Comparison of ENCODE assay signal across 21 cellular contexts in genomic region chr19:40356681-40357595, GRCh38. TPM values are rescaled to one million over a fixed set of nuclear protein-coding genes. Genes with fewer than 3 reads are reported as not detected.
DNase-seq lines count a peak whose midpoint lies in the region; ATAC-seq, FAIRE-seq and TF ChIP-seq lines count a peak whose summit lies in the region.
"Had no signal": no experiment of that assay in that cellular context is flagged by ENCODE, and none has a peak within 500 bp of the region (broad histone marks: within the 10 kb centered on the region; RNA-seq: fewer than 3 reads in every experiment).

No MANE protein-coding gene starts in this region.

- peaks cover 0 to 15% (median 0%) of the 10 kb centered on the region in 11 experiments; a peak in 4 of 22 replicates for H3K27me3 ChIP-seq in BLaER1 treated with 17β-estradiol and CSF1 and Interleukin-3, amounts not matched to agents 10 nM and 100 nM
- no peaks in the 10 kb centered on the region for H3K27me3 ChIP-seq in GM23248 (replicated peaks; ENCODE audit: insufficient read depth)
- H3K27me3 ChIP-seq in astrocyte (ENCODE audit: insufficient read depth, low read length), result no peaks in the 10 kb centered on the region
- no peaks in the 10 kb centered on the region for H3K27me3 ChIP-seq in prostate gland (replicated peaks; ENCODE audit: insufficient read depth)
- H3K27me3 ChIP-seq: foreskin keratinocyte, Peyer's patch had no signal

- no peak overlapping the region for H3K27ac Mint-ChIP-seq in astrocyte (ENCODE audit: unreplicated experiment)
- H3K27ac Mint-ChIP-seq: activated CD4-positive, alpha-beta memory T cell treated with anti-CD3 and anti-CD28 coated beads, Interleukin-2, amount 10 ng/mL, durations not matched to agents 7 days and 5 days had no signal

- H3K27me3 Mint-ChIP-seq in astrocyte (ENCODE audit: low read depth, unreplicated experiment), result no peaks in the 10 kb centered on the region
- H3K27me3 Mint-ChIP-seq: activated CD4-positive, alpha-beta memory T cell treated with anti-CD3 and anti-CD28 coated beads, Interleukin-2, amount 10 ng/mL, durations not matched to agents 7 days and 5 days had no signal

- TF ChIP-seq CTCF in astrocyte (IDR thresholded peaks at IDR 0.05; ENCODE audit: insufficient read depth, low read depth, low read length), result no peak
- TF ChIP-seq CTCF in prostate gland (IDR thresholded peaks at IDR 0.05), result no peak

- DNase-seq in GM23248, result peak; percentile 46
- no peak for DNase-seq in astrocyte (ENCODE audit: low read depth)
- DNase-seq in left kidney (ENCODE audit: low read depth, low spot score), result peak; percentile 27
- no peak for DNase-seq in prostate gland (ENCODE audit: low spot score)
- DNase-seq in DMS 273 treated with DMSO at 0.1 percent for 48 hours (lab: John Stamatoyannopoulos, UW), result no peak
- DNase-seq: activated CD4-positive, alpha-beta memory T cell treated with anti-CD3 and anti-CD28 coated beads, Interleukin-2, amount 10 ng/mL, durations not matched to agents 7 days and 5 days; COR-L47; foreskin keratinocyte; NCI-H1436; NCI-H82; Peyer's patch; stimulated activated CD4-positive, alpha-beta T cell treated with anti-CD3 and anti-CD28 coated beads, Interleukin-4, amount 100 ng/mL, for 24 hours had no signal

- no peak overlapping the region for H2AFZ ChIP-seq in GM23248
- H2AFZ ChIP-seq in astrocyte (ENCODE audit: low read depth, low read length), result no peak overlapping the region
- H2AFZ ChIP-seq: parathyroid adenoma had no signal

- no peak for TF ChIP-seq POLR2A in prostate gland (IDR thresholded peaks at IDR 0.05)

- peaks cover 9% of the 10 kb centered on the region for H3F3A ChIP-seq in GM23248 (ENCODE audit: insufficient read depth)

- H3K9me3 ChIP-seq in BLaER1 treated with 17β-estradiol and CSF1 and Interleukin-3, amounts not matched to agents 10 nM and 100 nM (replicated peaks in 1 of 11), result no peaks in the 10 kb centered on the region
- H3K9me3 ChIP-seq in GM23248 (ENCODE audit: low read depth) (no peaks in the 10 kb centered on the region), astrocyte (ENCODE audit: insufficient read depth, low read depth, low read length) (no peaks in the 10 kb centered on the region), prostate gland (no peaks in the 10 kb centered on the region)
- H3K9me3 ChIP-seq: HAP-1, Peyer's patch had no signal

- H3K27ac ChIP-seq in BLaER1 treated with 17β-estradiol and CSF1 and Interleukin-3, amounts not matched to agents 10 nM and 100 nM, result peak overlapping the region in 9 of 11 experiments; percentile 4 to 81 (median 73); a peak in 11 of 22 replicates
- H3K27ac ChIP-seq in GM23248, result peak overlapping the region; percentile 31
- H3K27ac ChIP-seq in astrocyte (ENCODE audit: low read depth, low read length), result no peak overlapping the region
- H3K27ac ChIP-seq in prostate gland, result no peak overlapping the region
- H3K27ac ChIP-seq: foreskin keratinocyte, parathyroid adenoma, Peyer's patch had no signal

- no peak overlapping the region for H3K4me3 ChIP-seq in BLaER1 treated with 17β-estradiol and CSF1 and Interleukin-3, amounts not matched to agents 10 nM and 100 nM
- H3K4me3 ChIP-seq in GM23248 (no peak overlapping the region), astrocyte (ENCODE audit: insufficient read depth, low read depth, low read length) (no peak overlapping the region), prostate gland (no peak overlapping the region)
- H3K4me3 ChIP-seq: HAP-1, Peyer's patch had no signal

- peaks cover 6% of the 10 kb centered on the region for H3K36me3 Mint-ChIP-seq in astrocyte (ENCODE audit: low read depth, unreplicated experiment)

- peak overlapping the region in 3 of 11 experiments; percentile 9 to 57 (median 29); a peak in 3 of 22 replicates for H3K9ac ChIP-seq in BLaER1 treated with 17β-estradiol and CSF1 and Interleukin-3, amounts not matched to agents 10 nM and 100 nM
- 0 out of 2 replicates have a peak overlapping the region, but pooled peaks have one; percentile 8 for H3K9ac ChIP-seq in GM23248
- no peak overlapping the region for H3K9ac ChIP-seq in astrocyte (ENCODE audit: low read length)
- H3K9ac ChIP-seq: parathyroid adenoma had no signal

- no peaks in the 10 kb centered on the region for H3K9me3 Mint-ChIP-seq in astrocyte (ENCODE audit: unreplicated experiment)
- H3K9me3 Mint-ChIP-seq: activated CD4-positive, alpha-beta memory T cell treated with anti-CD3 and anti-CD28 coated beads, Interleukin-2, amount 10 ng/mL, durations not matched to agents 7 days and 5 days had no signal

- peaks cover 0 to 19% (median 0%) of the 10 kb centered on the region in 11 experiments; a peak in 2 of 22 replicates for H3K36me3 ChIP-seq in BLaER1 treated with 17β-estradiol and CSF1 and Interleukin-3, amounts not matched to agents 10 nM and 100 nM
- H3K36me3 ChIP-seq in GM23248 (ENCODE audit: low read depth) (no peaks in the 10 kb centered on the region; the same call in 1 of the 2 replicates), astrocyte (ENCODE audit: insufficient read depth, low read length) (no peaks in the 10 kb centered on the region), prostate gland (no peaks in the 10 kb centered on the region)
- H3K36me3 ChIP-seq: HAP-1 had no signal

- peaks cover 32 to 67% (median 62%) of the 10 kb centered on the region in 10 experiments for H3K4me1 ChIP-seq in BLaER1 treated with 17β-estradiol and CSF1 and Interleukin-3, amounts not matched to agents 10 nM and 100 nM
- H3K4me1 ChIP-seq in GM23248 (ENCODE audit: insufficient read depth), result peaks cover 4% of the 10 kb centered on the region; the same call in 1 of the 2 replicates
- no peaks in the 10 kb centered on the region for H3K4me1 ChIP-seq in astrocyte (ENCODE audit: insufficient read depth, low read length)
- H3K4me1 ChIP-seq in prostate gland (replicated peaks), result no peaks in the 10 kb centered on the region
- H3K4me1 ChIP-seq: foreskin keratinocyte, HAP-1 had no signal

- FAIRE-seq in astrocyte (lab: Jason Lieb, UNC), result no peak
- FAIRE-seq: endometrium, G401.6 had no signal

- intact Hi-C loops in prostate gland (cut with DNase I), result no loop called here

- no peaks in the 10 kb centered on the region for H3K9me2 ChIP-seq in GM23248 (ENCODE audit: insufficient read depth)

- H3K4me1 Mint-ChIP-seq in astrocyte (ENCODE audit: low read depth, unreplicated experiment), result peaks cover 7% of the 10 kb centered on the region

- H3K79me2 ChIP-seq in GM23248 (ENCODE audit: insufficient read depth), result peaks cover 42% of the 10 kb centered on the region
- peaks cover 7% of the 10 kb centered on the region for H3K79me2 ChIP-seq in astrocyte (ENCODE audit: insufficient read depth, low read length)

- H4K20me1 ChIP-seq in BLaER1 treated with 17β-estradiol and CSF1 and Interleukin-3, amounts not matched to agents 10 nM and 100 nM, result peaks cover 7 to 52% (median 22%) of the 10 kb centered on the region in 11 experiments; a peak in 11 of 22 replicates
- H4K20me1 ChIP-seq in GM23248 (ENCODE audit: insufficient read depth) (no peaks in the 10 kb centered on the region), astrocyte (ENCODE audit: insufficient read depth, low read length) (peaks cover 25% of the 10 kb centered on the region)

- H3K4me3 Mint-ChIP-seq in astrocyte (ENCODE audit: unreplicated experiment), result no peak overlapping the region
- H3K4me3 Mint-ChIP-seq: activated CD4-positive, alpha-beta memory T cell treated with anti-CD3 and anti-CD28 coated beads, Interleukin-2, amount 10 ng/mL, durations not matched to agents 7 days and 5 days had no signal

- H3K4me2 ChIP-seq in BLaER1 treated with 17β-estradiol and CSF1 and Interleukin-3, amounts not matched to agents 10 nM and 100 nM, result peak overlapping the region; percentile 71 to 97 (median 85); a peak in 21 of 22 replicates
- H3K4me2 ChIP-seq in GM23248 (ENCODE audit: unreplicated experiment) (no peak overlapping the region), astrocyte (ENCODE audit: low read length) (peak overlapping the region; percentile 30)

- no peak for ATAC-seq in HG02642 (IDR thresholded peaks at IDR 0.05; ENCODE audit: poor library complexity, unreplicated experiment)
- ATAC-seq in GM18873 (IDR thresholded peaks at IDR 0.05; ENCODE audit: low FRiP score, unreplicated experiment), result no peak
- ATAC-seq: foreskin keratinocyte had no signal

- WGBS in GM23248 (ENCODE audit: low coverage in 1 of 2, low lambda C conversion rate in 2 of 2, missing lambda C conversion rate in 2 of 2), 2 experiments, result 78 to 79% methylated on average over 6 of the region's 6 CpGs
- 86% methylated on average over 6 of the region's 6 CpGs for WGBS in prostate gland

- in situ Hi-C loops in GM23248 (cut with MboI), result no loop called here

RNA-seq across cellular contexts. Expression of gene PLD3, which starts 8.4 kb away (rescaled TPM):
- total RNA-seq in GM23248 (2014; rRNA removed; shearing (Covaris generic)), result 483 and 536 TPM in 2 replicates
- polyA plus RNA-seq in GM23248 (2016; fragmentation: Nextera tagmentation; extraction: Ambion mirVana), result 361 and 373 TPM in 2 replicates
- 728 and 882 TPM in 2 replicates for total RNA-seq in astrocyte
- total RNA-seq in prostate gland, result 100 to 1,000 TPM; 328 to 639 TPM

RNA-seq across cellular contexts. Expression of gene C19orf47, which starts 8.7 kb away (rescaled TPM):
- total RNA-seq in GM23248 (2014; rRNA removed; shearing (Covaris generic)), result 6.2 and 13.2 TPM in 2 replicates
- polyA plus RNA-seq in GM23248 (2016; fragmentation: Nextera tagmentation; extraction: Ambion mirVana), result 10.9 and 11.2 TPM in 2 replicates
- total RNA-seq in astrocyte (18.2 and 20.6 TPM in 2 replicates), prostate gland (10 to 100 TPM; 20.8 to 27.3 TPM)

RNA-seq across cellular contexts. Expression of gene HIPK4, which starts 33.0 kb away (rescaled TPM):
- total RNA-seq in GM23248 (2014; rRNA removed; shearing (Covaris generic)), result 0.43 TPM in 1 of 2 replicates, not detected in the other
- polyA plus RNA-seq in GM23248 (2016; fragmentation: Nextera tagmentation; extraction: Ambion mirVana), result 0.08 and 0.19 TPM in 2 replicates
- total RNA-seq in astrocyte (0.12 TPM in 1 of 2 replicates, not detected in the other), prostate gland (1 to 10 TPM in 1 of 2 donors, under 1 TPM in 1; 0.14 to 2.6 TPM)
- total RNA-seq: HT-29, LHCN-M2, Peyer's patch had no signal

RNA-seq across cellular contexts. Expression of gene PRX, which starts 56.2 kb away (rescaled TPM):
- total RNA-seq in GM23248 (2014; rRNA removed; shearing (Covaris generic)), result 3.8 and 4.0 TPM in 2 replicates
- polyA plus RNA-seq in GM23248 (2016; fragmentation: Nextera tagmentation; extraction: Ambion mirVana), result 0.52 and 0.54 TPM in 2 replicates
- 1.5 and 2.6 TPM in 2 replicates for total RNA-seq in astrocyte
- total RNA-seq in prostate gland, result 10 to 100 TPM in 1 of 2 donors, 1 to 10 TPM in 1; 4.1 to 10.7 TPM

Comparison
In these comparisons a context has a peak if more than half of its experiments do, and no peak if none do; other contexts are left out.
1. H3K27ac ChIP-seq: peak in BLaER1 treated with 17β-estradiol and CSF1 and Interleukin-3, amounts not matched to agents 10 nM and 100 nM (9 of 11) and GM23248 (single experiment); none in astrocyte (single experiment) and prostate gland (0 of 2).
2. DNase-seq: peak in GM23248 (single experiment) and left kidney (single experiment); none in astrocyte (single experiment), prostate gland (single experiment) and DMS 273 treated with DMSO at 0.1 percent for 48 hours (single experiment).